1 cellular context compared by ENCODE assay signal in the genomic region with DNA sequence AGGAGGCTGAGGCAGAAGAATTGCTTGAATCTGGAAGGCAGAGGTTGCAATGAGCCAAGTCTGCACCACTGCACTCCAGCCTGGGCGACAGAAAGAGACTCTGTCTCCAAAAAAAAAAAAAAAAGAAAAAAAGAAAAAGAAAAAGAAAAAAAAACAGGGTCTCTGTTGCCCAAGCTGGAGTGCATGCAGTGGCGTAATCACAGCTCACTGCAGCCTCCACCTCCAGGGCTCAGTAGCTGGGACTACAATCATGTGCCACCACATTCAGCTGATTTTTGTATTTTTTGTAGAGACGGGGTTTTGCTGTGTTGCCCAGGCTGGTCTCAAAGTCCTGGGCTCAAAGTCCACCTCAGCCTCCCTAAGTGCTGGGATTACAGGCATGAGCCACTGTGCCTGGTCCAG.
TF ChIP-seq lines count a peak whose summit lies in the region.
"Not testable (repeated sequence)": the region's sequence is repeated elsewhere in the genome, so short reads cannot be mapped to it uniquely, and the experiment has no call there.

No MANE protein-coding gene starts in this region.

TF ChIP-seq in HepG2, 621 proteins besides CTCF, POLR2A, EP300 and RAD21 (continued from another document and continues in another):
- TF ChIP-seq, protein P1, sequence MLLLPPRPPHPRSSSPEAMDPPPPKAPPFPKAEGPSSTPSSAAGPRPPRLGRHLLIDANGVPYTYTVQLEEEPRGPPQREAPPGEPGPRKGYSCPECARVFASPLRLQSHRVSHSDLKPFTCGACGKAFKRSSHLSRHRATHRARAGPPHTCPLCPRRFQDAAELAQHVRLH (CRISPR knock-in tag; IDR thresholded peaks at IDR 0.05; ENCODE audit: borderline replicate concordance, low read depth), result peak; percentile 41; the same call in 1 of the 2 replicates
- TF ChIP-seq, protein P2, sequence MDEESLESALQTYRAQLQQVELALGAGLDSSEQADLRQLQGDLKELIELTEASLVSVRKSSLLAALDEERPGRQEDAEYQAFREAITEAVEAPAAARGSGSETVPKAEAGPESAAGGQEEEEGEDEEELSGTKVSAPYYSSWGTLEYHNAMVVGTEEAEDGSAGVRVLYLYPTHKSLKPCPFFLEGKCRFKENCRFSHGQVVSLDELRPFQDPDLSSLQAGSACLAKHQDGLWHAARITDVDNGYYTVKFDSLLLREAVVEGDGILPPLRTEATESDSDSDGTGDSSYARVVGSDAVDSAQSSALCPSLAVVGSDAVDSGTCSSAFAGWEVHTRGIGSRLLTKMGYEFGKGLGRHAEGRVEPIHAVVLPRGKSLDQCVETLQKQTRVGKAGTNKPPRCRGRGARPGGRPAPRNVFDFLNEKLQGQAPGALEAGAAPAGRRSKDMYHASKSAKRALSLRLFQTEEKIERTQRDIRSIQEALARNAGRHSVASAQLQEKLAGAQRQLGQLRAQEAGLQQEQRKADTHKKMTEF (CRISPR knock-in tag; IDR thresholded peaks at IDR 0.05), result peak; percentile 58; the same call in 1 of the 2 replicates
- TF ChIP-seq, protein P3, sequence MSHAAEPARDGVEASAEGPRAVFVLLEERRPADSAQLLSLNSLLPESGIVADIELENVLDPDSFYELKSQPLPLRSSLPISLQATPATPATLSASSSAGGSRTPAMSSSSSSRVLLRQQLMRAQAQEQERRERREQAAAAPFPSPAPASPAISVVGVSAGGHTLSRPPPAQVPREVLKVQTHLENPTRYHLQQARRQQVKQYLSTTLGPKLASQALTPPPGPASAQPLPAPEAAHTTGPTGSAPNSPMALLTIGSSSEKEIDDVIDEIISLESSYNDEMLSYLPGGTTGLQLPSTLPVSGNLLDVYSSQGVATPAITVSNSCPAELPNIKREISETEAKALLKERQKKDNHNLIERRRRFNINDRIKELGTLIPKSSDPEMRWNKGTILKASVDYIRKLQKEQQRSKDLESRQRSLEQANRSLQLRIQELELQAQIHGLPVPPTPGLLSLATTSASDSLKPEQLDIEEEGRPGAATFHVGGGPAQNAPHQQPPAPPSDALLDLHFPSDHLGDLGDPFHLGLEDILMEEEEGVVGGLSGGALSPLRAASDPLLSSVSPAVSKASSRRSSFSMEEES (CRISPR knock-in tag; IDR thresholded peaks at IDR 0.05), result peak; percentile 66; the same call in 1 of the 2 replicates
- TF ChIP-seq, protein P4, sequence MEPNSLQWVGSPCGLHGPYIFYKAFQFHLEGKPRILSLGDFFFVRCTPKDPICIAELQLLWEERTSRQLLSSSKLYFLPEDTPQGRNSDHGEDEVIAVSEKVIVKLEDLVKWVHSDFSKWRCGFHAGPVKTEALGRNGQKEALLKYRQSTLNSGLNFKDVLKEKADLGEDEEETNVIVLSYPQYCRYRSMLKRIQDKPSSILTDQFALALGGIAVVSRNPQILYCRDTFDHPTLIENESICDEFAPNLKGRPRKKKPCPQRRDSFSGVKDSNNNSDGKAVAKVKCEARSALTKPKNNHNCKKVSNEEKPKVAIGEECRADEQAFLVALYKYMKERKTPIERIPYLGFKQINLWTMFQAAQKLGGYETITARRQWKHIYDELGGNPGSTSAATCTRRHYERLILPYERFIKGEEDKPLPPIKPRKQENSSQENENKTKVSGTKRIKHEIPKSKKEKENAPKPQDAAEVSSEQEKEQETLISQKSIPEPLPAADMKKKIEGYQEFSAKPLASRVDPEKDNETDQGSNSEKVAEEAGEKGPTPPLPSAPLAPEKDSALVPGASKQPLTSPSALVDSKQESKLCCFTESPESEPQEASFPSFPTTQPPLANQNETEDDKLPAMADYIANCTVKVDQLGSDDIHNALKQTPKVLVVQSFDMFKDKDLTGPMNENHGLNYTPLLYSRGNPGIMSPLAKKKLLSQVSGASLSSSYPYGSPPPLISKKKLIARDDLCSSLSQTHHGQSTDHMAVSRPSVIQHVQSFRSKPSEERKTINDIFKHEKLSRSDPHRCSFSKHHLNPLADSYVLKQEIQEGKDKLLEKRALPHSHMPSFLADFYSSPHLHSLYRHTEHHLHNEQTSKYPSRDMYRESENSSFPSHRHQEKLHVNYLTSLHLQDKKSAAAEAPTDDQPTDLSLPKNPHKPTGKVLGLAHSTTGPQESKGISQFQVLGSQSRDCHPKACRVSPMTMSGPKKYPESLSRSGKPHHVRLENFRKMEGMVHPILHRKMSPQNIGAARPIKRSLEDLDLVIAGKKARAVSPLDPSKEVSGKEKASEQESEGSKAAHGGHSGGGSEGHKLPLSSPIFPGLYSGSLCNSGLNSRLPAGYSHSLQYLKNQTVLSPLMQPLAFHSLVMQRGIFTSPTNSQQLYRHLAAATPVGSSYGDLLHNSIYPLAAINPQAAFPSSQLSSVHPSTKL (CRISPR knock-in tag; IDR thresholded peaks at IDR 0.05), result peak; percentile 89
- TF ChIP-seq, protein P5, sequence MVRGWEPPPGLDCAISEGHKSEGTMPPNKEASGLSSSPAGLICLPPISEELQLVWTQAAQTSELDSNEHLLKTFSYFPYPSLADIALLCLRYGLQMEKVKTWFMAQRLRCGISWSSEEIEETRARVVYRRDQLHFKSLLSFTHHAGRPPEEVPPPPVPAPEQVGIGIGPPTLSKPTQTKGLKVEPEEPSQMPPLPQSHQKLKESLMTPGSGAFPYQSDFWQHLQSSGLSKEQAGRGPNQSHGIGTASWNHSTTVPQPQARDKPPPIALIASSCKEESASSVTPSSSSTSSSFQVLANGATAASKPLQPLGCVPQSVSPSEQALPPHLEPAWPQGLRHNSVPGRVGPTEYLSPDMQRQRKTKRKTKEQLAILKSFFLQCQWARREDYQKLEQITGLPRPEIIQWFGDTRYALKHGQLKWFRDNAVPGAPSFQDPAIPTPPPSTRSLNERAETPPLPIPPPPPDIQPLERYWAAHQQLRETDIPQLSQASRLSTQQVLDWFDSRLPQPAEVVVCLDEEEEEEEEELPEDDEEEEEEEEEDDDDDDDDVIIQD (CRISPR knock-in tag; IDR thresholded peaks at IDR 0.05; ENCODE audit: low read depth), result peak; percentile 30; the same call in 1 of the 2 replicates
- TF ChIP-seq GATAD1 (CRISPR knock-in tag; IDR thresholded peaks at IDR 0.05) (peak; percentile 49; the same call in 1 of the 2 replicates), PHF21A (CRISPR knock-in tag; IDR thresholded peaks at IDR 0.05) (peak; percentile 56; the same call in 1 of the 2 replicates), SOX6 (CRISPR knock-in tag; IDR thresholded peaks at IDR 0.05) (peak; percentile 65), MYC (CRISPR knock-in tag; IDR thresholded peaks at IDR 0.05; ENCODE audit: borderline replicate concordance) (peak; percentile 39; the same call in 1 of the 2 replicates), HDAC1 (CRISPR knock-in tag; IDR thresholded peaks at IDR 0.05) (peak; percentile 71), ZNF749 (CRISPR knock-in tag; IDR thresholded peaks at IDR 0.05; ENCODE audit: borderline replicate concordance) (peak; percentile 28; the same call in 1 of the 2 replicates), REPIN1 (CRISPR knock-in tag; IDR thresholded peaks at IDR 0.05; ENCODE audit: borderline replicate concordance, low read depth) (peak; percentile 45; the same call in 1 of the 2 replicates), FOSL2 (CRISPR knock-in tag; IDR thresholded peaks at IDR 0.05) (peak; percentile 34; the same call in 1 of the 2 replicates), ESRRA (CRISPR knock-in tag; IDR thresholded peaks at IDR 0.05; ENCODE audit: low read depth) (peak; percentile 41; the same call in 1 of the 2 replicates), ZNF460 (CRISPR knock-in tag; IDR thresholded peaks at IDR 0.05; ENCODE audit: borderline replicate concordance) (peak; percentile 16; the same call in 1 of the 2 replicates), ZNF124 (CRISPR knock-in tag; IDR thresholded peaks at IDR 0.05) (0 out of 2 replicates have a peak, but pooled peaks have one; percentile 14), ZNF121 (CRISPR knock-in tag; IDR thresholded peaks at IDR 0.05) (peak; percentile 99), TARDBP (CRISPR knock-in tag; IDR thresholded peaks at IDR 0.05) (peak; percentile 38; the same call in 1 of the 2 replicates), FOXA3 (CRISPR knock-in tag; IDR thresholded peaks at IDR 0.05) (peak; percentile 38; the same call in 1 of the 2 replicates), DMAP1 (CRISPR knock-in tag; IDR thresholded peaks at IDR 0.05) (0 out of 2 replicates have a peak, but pooled peaks have one; percentile 50), KMT2B (CRISPR knock-in tag; IDR thresholded peaks at IDR 0.05) (peak; percentile 37; the same call in 1 of the 2 replicates), KAT7 (CRISPR knock-in tag; IDR thresholded peaks at IDR 0.05; ENCODE audit: borderline replicate concordance) (peak; percentile 72; the same call in 1 of the 2 replicates), SAP130 (CRISPR knock-in tag; IDR thresholded peaks at IDR 0.05; ENCODE audit: low read depth) (peak; percentile 78), HMG20A (CRISPR knock-in tag; IDR thresholded peaks at IDR 0.05; ENCODE audit: borderline replicate concordance) (peak; percentile 60; the same call in 1 of the 2 replicates), ZSCAN21 (CRISPR knock-in tag; IDR thresholded peaks at IDR 0.05; ENCODE audit: borderline replicate concordance) (peak; percentile 56; the same call in 1 of the 2 replicates), KDM1A (CRISPR knock-in tag; IDR thresholded peaks at IDR 0.05) (peak; percentile 73; the same call in 1 of the 2 replicates), CEBPB (IDR thresholded peaks at IDR 0.05; ENCODE audit: borderline replicate concordance, low read depth, low read length) (peak; percentile 91), RARA (CRISPR knock-in tag; IDR thresholded peaks at IDR 0.05) (peak; percentile 43; the same call in 1 of the 2 replicates), BHLHE40 (IDR thresholded peaks at IDR 0.05; ENCODE audit: low read length) (peak; percentile 72), HNF4A (CRISPR knock-in tag; IDR thresholded peaks at IDR 0.05) (peak; percentile 98), MIXL1 (CRISPR knock-in tag; IDR thresholded peaks at IDR 0.05) (0 out of 2 replicates have a peak, but pooled peaks have one; percentile 26), KMT2A (CRISPR knock-in tag; IDR thresholded peaks at IDR 0.05) (0 out of 2 replicates have a peak, but pooled peaks have one; percentile 43)
- TF ChIP-seq, protein P6, sequence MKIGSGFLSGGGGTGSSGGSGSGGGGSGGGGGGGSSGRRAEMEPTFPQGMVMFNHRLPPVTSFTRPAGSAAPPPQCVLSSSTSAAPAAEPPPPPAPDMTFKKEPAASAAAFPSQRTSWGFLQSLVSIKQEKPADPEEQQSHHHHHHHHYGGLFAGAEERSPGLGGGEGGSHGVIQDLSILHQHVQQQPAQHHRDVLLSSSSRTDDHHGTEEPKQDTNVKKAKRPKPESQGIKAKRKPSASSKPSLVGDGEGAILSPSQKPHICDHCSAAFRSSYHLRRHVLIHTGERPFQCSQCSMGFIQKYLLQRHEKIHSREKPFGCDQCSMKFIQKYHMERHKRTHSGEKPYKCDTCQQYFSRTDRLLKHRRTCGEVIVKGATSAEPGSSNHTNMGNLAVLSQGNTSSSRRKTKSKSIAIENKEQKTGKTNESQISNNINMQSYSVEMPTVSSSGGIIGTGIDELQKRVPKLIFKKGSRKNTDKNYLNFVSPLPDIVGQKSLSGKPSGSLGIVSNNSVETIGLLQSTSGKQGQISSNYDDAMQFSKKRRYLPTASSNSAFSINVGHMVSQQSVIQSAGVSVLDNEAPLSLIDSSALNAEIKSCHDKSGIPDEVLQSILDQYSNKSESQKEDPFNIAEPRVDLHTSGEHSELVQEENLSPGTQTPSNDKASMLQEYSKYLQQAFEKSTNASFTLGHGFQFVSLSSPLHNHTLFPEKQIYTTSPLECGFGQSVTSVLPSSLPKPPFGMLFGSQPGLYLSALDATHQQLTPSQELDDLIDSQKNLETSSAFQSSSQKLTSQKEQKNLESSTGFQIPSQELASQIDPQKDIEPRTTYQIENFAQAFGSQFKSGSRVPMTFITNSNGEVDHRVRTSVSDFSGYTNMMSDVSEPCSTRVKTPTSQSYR (CRISPR knock-in tag; IDR thresholded peaks at IDR 0.05; ENCODE audit: borderline replicate concordance), result 0 out of 2 replicates have a peak, but pooled peaks have one; percentile 32
- not testable (repeated sequence) for TF ChIP-seq SOX6 (IDR thresholded peaks at IDR 0.05)
- TF ChIP-seq, protein P7, sequence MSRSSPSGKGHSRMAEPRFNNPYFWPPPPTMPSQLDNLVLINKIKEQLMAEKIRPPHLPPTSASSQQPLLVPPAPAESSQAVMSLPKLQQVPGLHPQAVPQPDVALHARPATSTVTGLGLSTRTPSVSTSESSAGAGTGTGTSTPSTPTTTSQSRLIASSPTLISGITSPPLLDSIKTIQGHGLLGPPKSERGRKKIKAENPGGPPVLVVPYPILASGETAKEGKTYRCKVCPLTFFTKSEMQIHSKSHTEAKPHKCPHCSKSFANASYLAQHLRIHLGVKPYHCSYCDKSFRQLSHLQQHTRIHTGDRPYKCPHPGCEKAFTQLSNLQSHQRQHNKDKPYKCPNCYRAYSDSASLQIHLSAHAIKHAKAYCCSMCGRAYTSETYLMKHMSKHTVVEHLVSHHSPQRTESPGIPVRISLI (CRISPR knock-in tag; IDR thresholded peaks at IDR 0.05; ENCODE audit: borderline replicate concordance), result peak; percentile 87
- TF ChIP-seq, protein P8, sequence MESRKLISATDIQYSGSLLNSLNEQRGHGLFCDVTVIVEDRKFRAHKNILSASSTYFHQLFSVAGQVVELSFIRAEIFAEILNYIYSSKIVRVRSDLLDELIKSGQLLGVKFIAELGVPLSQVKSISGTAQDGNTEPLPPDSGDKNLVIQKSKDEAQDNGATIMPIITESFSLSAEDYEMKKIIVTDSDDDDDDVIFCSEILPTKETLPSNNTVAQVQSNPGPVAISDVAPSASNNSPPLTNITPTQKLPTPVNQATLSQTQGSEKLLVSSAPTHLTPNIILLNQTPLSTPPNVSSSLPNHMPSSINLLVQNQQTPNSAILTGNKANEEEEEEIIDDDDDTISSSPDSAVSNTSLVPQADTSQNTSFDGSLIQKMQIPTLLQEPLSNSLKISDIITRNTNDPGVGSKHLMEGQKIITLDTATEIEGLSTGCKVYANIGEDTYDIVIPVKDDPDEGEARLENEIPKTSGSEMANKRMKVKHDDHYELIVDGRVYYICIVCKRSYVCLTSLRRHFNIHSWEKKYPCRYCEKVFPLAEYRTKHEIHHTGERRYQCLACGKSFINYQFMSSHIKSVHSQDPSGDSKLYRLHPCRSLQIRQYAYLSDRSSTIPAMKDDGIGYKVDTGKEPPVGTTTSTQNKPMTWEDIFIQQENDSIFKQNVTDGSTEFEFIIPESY (CRISPR knock-in tag; IDR thresholded peaks at IDR 0.05), result peak; percentile 24; the same call in 1 of the 2 replicates
- TF ChIP-seq, protein P9, sequence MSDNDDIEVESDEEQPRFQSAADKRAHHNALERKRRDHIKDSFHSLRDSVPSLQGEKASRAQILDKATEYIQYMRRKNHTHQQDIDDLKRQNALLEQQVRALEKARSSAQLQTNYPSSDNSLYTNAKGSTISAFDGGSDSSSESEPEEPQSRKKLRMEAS (IDR thresholded peaks at IDR 0.05), result peak; percentile 55; the same call in 1 of the 2 replicates
